ENCODE assay signal across 23 cellular contexts in genomic region chr4:8546766-8547107, GRCh38. TPM values are rescaled to one million over a fixed set of nuclear protein-coding genes. Genes with fewer than 3 reads are reported as not detected.
"Had no signal": no experiment of that assay in that cellular context is flagged by ENCODE, and none has a peak within 500 bp of the region (broad histone marks: within the 10 kb centered on the region; RNA-seq: fewer than 3 reads in every experiment).

No MANE protein-coding gene starts in this region.

- H3K4me1 ChIP-seq: breast epithelium, colonic mucosa, gastroesophageal sphincter had no signal

- H3K36me3 ChIP-seq: breast epithelium, colonic mucosa, esophagus squamous epithelium, gastroesophageal sphincter had no signal

- H3K4me3 ChIP-seq: breast epithelium, colonic mucosa, dorsolateral prefrontal cortex, esophagus squamous epithelium, gastroesophageal sphincter, mucosa of descending colon had no signal

- H3K9me3 ChIP-seq: breast epithelium, colonic mucosa, esophagus squamous epithelium, gastroesophageal sphincter, mucosa of descending colon had no signal

- H3K9me3 Mint-ChIP-seq: activated naive CD8-positive, alpha-beta T cell treated with anti-CD3 and anti-CD28 coated beads for 36 hours; central memory CD8-positive, alpha-beta T cell; effector memory CD8-positive, alpha-beta T cell; nephron progenitor cell had no signal

- H3K27me3 ChIP-seq: breast epithelium, colonic mucosa, dorsolateral prefrontal cortex had no signal

- ATAC-seq: effector memory CD8-positive, alpha-beta T cell; gastroesophageal sphincter; mucosa of descending colon; stimulated activated naive CD8-positive, alpha-beta T cell treated with anti-CD3 and anti-CD28 coated beads, Interleukin-15, Interleukin-2, amounts not matched to agents 100 U/mL and 50 U/mL, for 24 hours had no signal

- H3K27ac Mint-ChIP-seq: activated B cell treated with CpG ODN at 0.5 μM for 24 hours; activated naive CD8-positive, alpha-beta T cell treated with anti-CD3 and anti-CD28 coated beads for 36 hours; effector memory CD8-positive, alpha-beta T cell; nephron progenitor cell had no signal

- H3K27ac ChIP-seq: breast epithelium, colonic mucosa, dorsolateral prefrontal cortex, gastroesophageal sphincter had no signal

- DNase-seq: activated B cell treated with CpG ODN at 0.5 μM for 24 hours; activated CD4-positive, alpha-beta T cell treated with anti-CD3 and anti-CD28 coated beads for 4 hours; activated naive CD4-positive, alpha-beta T cell treated with Interleukin-2 at 50 U/mL for 16 hours; activated naive CD8-positive, alpha-beta T cell treated with anti-CD3 and anti-CD28 coated beads for 36 hours; activated T-cell treated with anti-CD3 and anti-CD28 coated beads, Interleukin-2, amount 50 U/mL, for 48 hours; colonic mucosa; effector memory CD8-positive, alpha-beta T cell; esophagus squamous epithelium; hypothalamus; mucosa of descending colon; nephron progenitor cell; nucleus accumbens; stimulated activated CD4-positive, alpha-beta T cell treated with anti-CD3 and anti-CD28 coated beads, Interleukin-4, amount 100 ng/mL, for 24 hours; stimulated activated naive CD8-positive, alpha-beta T cell treated with anti-CD3 and anti-CD28 coated beads, Interleukin-15, Interleukin-2, amounts not matched to agents 100 U/mL and 50 U/mL, for 24 hours had no signal

- H3K4me1 Mint-ChIP-seq: activated B cell treated with CpG ODN at 0.5 μM for 24 hours; activated naive CD8-positive, alpha-beta T cell treated with anti-CD3 and anti-CD28 coated beads for 36 hours; central memory CD8-positive, alpha-beta T cell; nephron progenitor cell had no signal

- H3K36me3 Mint-ChIP-seq: activated naive CD8-positive, alpha-beta T cell treated with anti-CD3 and anti-CD28 coated beads for 36 hours had no signal

- H3K4me3 Mint-ChIP-seq: activated B cell treated with CpG ODN at 0.5 μM for 24 hours; activated naive CD8-positive, alpha-beta T cell treated with anti-CD3 and anti-CD28 coated beads for 36 hours; central memory CD8-positive, alpha-beta T cell; effector memory CD8-positive, alpha-beta T cell; nephron progenitor cell had no signal

- H3K27me3 Mint-ChIP-seq: activated naive CD8-positive, alpha-beta T cell treated with anti-CD3 and anti-CD28 coated beads for 36 hours had no signal

RNA-seq across cellular contexts. Expression of gene GPR78, which starts 33.5 kb away (rescaled TPM):
- total RNA-seq: activated B cell treated with CpG ODN at 0.5 μM for 24 hours; activated naive CD8-positive, alpha-beta T cell treated with anti-CD3 and anti-CD28 coated beads for 36 hours; colonic mucosa; endothelial cell of umbilical vein; gastroesophageal sphincter; liver; renal cortical epithelial cell; subcutaneous adipose tissue; T-helper 1 cell treated with Interleukin-12 subunit alpha and Interleukin-12 subunit beta and Interleukin-4 antibody, amounts not matched to agents 30 ng/mL and 1 ng/mL, for 36 hours had no signal
- polyA plus RNA-seq: endothelial cell of umbilical vein, liver had no signal

RNA-seq across cellular contexts. Expression of gene CPZ, which starts 45.8 kb away (rescaled TPM):
- total RNA-seq: activated B cell treated with CpG ODN at 0.5 μM for 24 hours; activated naive CD8-positive, alpha-beta T cell treated with anti-CD3 and anti-CD28 coated beads for 36 hours; endothelial cell of umbilical vein; T-helper 1 cell treated with Interleukin-12 subunit alpha and Interleukin-12 subunit beta and Interleukin-4 antibody, amounts not matched to agents 30 ng/mL and 1 ng/mL, for 36 hours had no signal
- polyA plus RNA-seq: endothelial cell of umbilical vein had no signal
